22 cellular contexts compared by ENCODE assay signal in genomic region chr6:51526922-51527321, GRCh38.
DNase-seq lines count a peak whose midpoint lies in the region; ATAC-seq, FAIRE-seq and TF ChIP-seq lines count a peak whose summit lies in the region.
"Had no signal": no experiment of that assay in that cellular context is flagged by ENCODE, and none has a peak within 500 bp of the region (broad histone marks: within the 10 kb centered on the region; RNA-seq: fewer than 3 reads in every experiment).

No MANE protein-coding gene starts in this region.

- intact Hi-C loops in left ventricle myocardium superior (cut with micrococcal nuclease), result no loop called here

- ATAC-seq in GM18909 (IDR thresholded peaks at IDR 0.05; ENCODE audit: poor library complexity, unreplicated experiment), result peak; percentile 63
- peak; percentile 29 for ATAC-seq in GM19468 (IDR thresholded peaks at IDR 0.05; ENCODE audit: extremely low read depth, unreplicated experiment)
- peak; percentile 47 for ATAC-seq in HG03139 (IDR thresholded peaks at IDR 0.05; ENCODE audit: unreplicated experiment)
- no peak for ATAC-seq in left ventricle myocardium superior
- ATAC-seq: HepG2, Right ventricle myocardium inferior had no signal

- FAIRE-seq in RCC 7860 (lab: Jason Lieb, UNC), result no peak
- FAIRE-seq: H54, HepG2 had no signal

- no peak for TF ChIP-seq CTCF in GM12865 (IDR thresholded peaks at IDR 0.05; ENCODE audit: insufficient read depth, low read depth, low read length, missing control alignments)

- peak; percentile 12 for DNase-seq in GM12865 (ENCODE audit: low read depth)
- no peak for DNase-seq in left ventricle myocardium superior
- DNase-seq in CD1c-positive myeloid dendritic cell (ENCODE audit: extremely low spot score), result no peak
- DNase-seq in RCC 7860 (ENCODE audit: low spot score), result no peak
- no peak for DNase-seq in NCI-H1417 treated with DMSO at 0.1 percent for 48 hours (lab: John Stamatoyannopoulos, UW)
- DNase-seq: CD8-positive, alpha-beta memory T cell; DND-41; Karpas-422; NCI-H1092; NCI-H1436; NCI-H187; NCI-H2171 treated with DMSO at 0.1 percent for 48 hours; NCI-H524; NCI-H748 treated with DMSO at 0.1 percent for 48 hours; T-helper 2 cell had no signal

- no peak overlapping the region for H3K4me3 ChIP-seq in GM12865 (ENCODE audit: low read depth, low read length)
- H3K4me3 ChIP-seq: SJSA1 had no signal
